In genomic region chr3:72661115-72661457, GRCh38 we compare ENCODE assay signal across 10 cellular contexts.
A peak's percentile ranks its signal among the peaks of the same experiment; 100 is the strongest.
DNase-seq lines count a peak whose midpoint lies in the region; ATAC-seq and TF ChIP-seq lines count a peak whose summit lies in the region.
"Had no signal": no experiment of that assay in that cellular context is flagged by ENCODE, and none has a peak within 500 bp of the region (broad histone marks: within the 10 kb centered on the region; RNA-seq: fewer than 3 reads in every experiment).

No MANE protein-coding gene starts in this region.

- H3K27ac Mint-ChIP-seq in activated CD4-positive, alpha-beta T cell treated with anti-CD3 and anti-CD28 coated beads, Interleukin-2, amount 10 ng/mL, durations not matched to agents 7 days and 5 days = no peak overlapping the region

- no peaks in the 10 kb centered on the region for H3K27me3 ChIP-seq in lung (ENCODE audit: control insufficient read depth, insufficient read depth)

- CTCF ChIA-PET in activated CD4-positive, alpha-beta T cell treated with anti-CD3 and anti-CD28 coated beads, Interleukin-2, amount 10 ng/mL, durations not matched to agents 7 days and 5 days (lab: Charles Lee) = interaction anchor here (1.1 kb wide), 1 partner anchor 160 kb away, joined by 4 read pairs; no protein-coding TSS in a partner anchor

- ATAC-seq in lung (ENCODE audit: insufficient read depth, low FRiP score) = peak; percentile 82
- ATAC-seq: K562 had no signal

- peaks cover 0 to 2% of the 10 kb centered on the region in 2 donors for H3K4me1 ChIP-seq in lung (ENCODE audit: control insufficient read depth in 2 of 2, insufficient read depth in 2 of 2, low read length in 2 of 2)
- H3K4me1 ChIP-seq: parathyroid adenoma had no signal

- POLR2A ChIA-PET in activated CD4-positive, alpha-beta T cell treated with anti-CD3 and anti-CD28 coated beads, Interleukin-2, amount 10 ng/mL, durations not matched to agents 7 days and 5 days (lab: Charles Lee) = no interaction called here

- H3K36me3 ChIP-seq in lung (ENCODE audit: control insufficient read depth in 2 of 2, insufficient read depth in 2 of 2, low read length in 2 of 2) = no peaks in the 10 kb centered on the region

- no peak overlapping the region for H3K27ac ChIP-seq in lung (ENCODE audit: low read depth in 1 of 2, low read length in 1 of 2)
- H3K27ac ChIP-seq: parathyroid adenoma had no signal

- DNase-seq in C1 segment of cervical spinal cord (lab: John Stamatoyannopoulos, UW) (peak in 10 of 14 donors; percentile 16 to 93 (median 46)), NCI-H1694 treated with DMSO at 0.1 percent for 48 hours (lab: John Stamatoyannopoulos, UW) (peak; percentile 34), cerebellar cortex (ENCODE audit: low spot score) (peak; percentile 93), lung (ENCODE audit: low spot score) (peak; percentile 74), HuH-7 (ENCODE audit: low spot score) (no peak)
- DNase-seq in activated CD4-positive, alpha-beta T cell treated with anti-CD3 and anti-CD28 coated beads, Interleukin-2, amount 10 ng/mL, durations not matched to agents 7 days and 5 days = no peak
- DNase-seq in stimulated activated CD8-positive, alpha-beta memory T cell treated with anti-CD3 and anti-CD28 coated beads, Interleukin-4, amount 100 ng/mL, for 48 hours = no peak
- no peak for DNase-seq in activated CD8-positive, alpha-beta memory T cell treated with anti-CD3 and anti-CD28 coated beads for 24 hours

- no peaks in the 10 kb centered on the region for H3K9me3 ChIP-seq in lung (ENCODE audit: control insufficient read depth in 2 of 2, insufficient read depth in 1 of 2, low read length in 1 of 2)

- H3K4me3 ChIP-seq in lung = no peak overlapping the region
- H3K4me3 ChIP-seq: K562 had no signal

- peaks cover 13% of the 10 kb centered on the region for H3K4me1 Mint-ChIP-seq in activated CD4-positive, alpha-beta T cell treated with anti-CD3 and anti-CD28 coated beads, Interleukin-2, amount 10 ng/mL, durations not matched to agents 7 days and 5 days

- no peaks in the 10 kb centered on the region for H3K27me3 Mint-ChIP-seq in activated CD4-positive, alpha-beta T cell treated with anti-CD3 and anti-CD28 coated beads, Interleukin-2, amount 10 ng/mL, durations not matched to agents 7 days and 5 days

- no peak for TF ChIP-seq CTCF in lung (IDR thresholded peaks at IDR 0.05; ENCODE audit: control extremely low read depth, extremely low read depth)

- 54 to 67% methylated on average over 2 of the region's 2 CpGs for WGBS in lung, 2 donors

- no peaks in the 10 kb centered on the region for H3K9me3 Mint-ChIP-seq in activated CD4-positive, alpha-beta T cell treated with anti-CD3 and anti-CD28 coated beads, Interleukin-2, amount 10 ng/mL, durations not matched to agents 7 days and 5 days

- no peak overlapping the region for H3K4me3 Mint-ChIP-seq in activated CD4-positive, alpha-beta T cell treated with anti-CD3 and anti-CD28 coated beads, Interleukin-2, amount 10 ng/mL, durations not matched to agents 7 days and 5 days

- no peaks in the 10 kb centered on the region for H3K36me3 Mint-ChIP-seq in activated CD4-positive, alpha-beta T cell treated with anti-CD3 and anti-CD28 coated beads, Interleukin-2, amount 10 ng/mL, durations not matched to agents 7 days and 5 days (ENCODE audit: low read depth)

Comparison
In these comparisons a context has a peak if more than half of its experiments do, and no peak if none do; other contexts are left out.
1. DNase-seq: peak in C1 segment of cervical spinal cord (10 of 14), NCI-H1694 treated with DMSO at 0.1 percent for 48 hours (single experiment), cerebellar cortex (single experiment) and lung (single experiment); none in activated CD4-positive, alpha-beta T cell treated with anti-CD3 and anti-CD28 coated beads, Interleukin-2, amount 10 ng/mL, durations not matched to agents 7 days and 5 days (single experiment), stimulated activated CD8-positive, alpha-beta memory T cell treated with anti-CD3 and anti-CD28 coated beads, Interleukin-4, amount 100 ng/mL, for 48 hours (single experiment), HuH-7 (single experiment) and activated CD8-positive, alpha-beta memory T cell treated with anti-CD3 and anti-CD28 coated beads for 24 hours (single experiment).